In genomic region chr1:211469938-211470529, GRCh38 we compare ENCODE assay signal across 8 cellular contexts. TPM values are rescaled to one million over a fixed set of nuclear protein-coding genes. Genes with fewer than 3 reads are reported as not detected.
DNase-seq lines count a peak whose midpoint lies in the region; ATAC-seq and TF ChIP-seq lines count a peak whose summit lies in the region.

No MANE protein-coding gene starts in this region.

- H3K4me1 ChIP-seq in lung (ENCODE audit: control insufficient read depth in 2 of 2, insufficient read depth in 2 of 2, low read length in 2 of 2), result peaks cover 0 to 2% of the 10 kb centered on the region in 2 donors

- H3K27ac ChIP-seq in dorsolateral prefrontal cortex (no peak overlapping the region), lung (ENCODE audit: low read depth in 1 of 2, low read length in 1 of 2) (no peak overlapping the region)

- peaks cover 0 to 3% of the 10 kb centered on the region in 2 donors for H3K9me3 ChIP-seq in lung (ENCODE audit: control insufficient read depth in 2 of 2, insufficient read depth in 1 of 2, low read length in 1 of 2)

- TF ChIP-seq CTCF in dorsolateral prefrontal cortex (IDR thresholded peaks at IDR 0.05 in 54 of 56, conservative IDR thresholded peaks at IDR 0.05 in 2 of 56; ENCODE audit: low read depth in 1 of 56, partially characterized antibody in 56 of 56) (peak; percentile 44 to 85 (median 77)), lung (IDR thresholded peaks at IDR 0.05; ENCODE audit: control extremely low read depth, extremely low read depth) (peak; percentile 48)

- H3K36me3 ChIP-seq in lung (ENCODE audit: control insufficient read depth in 2 of 2, insufficient read depth in 2 of 2, low read length in 2 of 2), result no peaks in the 10 kb centered on the region

- in situ Hi-C loops in ACHN (cut with HindIII; ENCODE audit: low pct_ligation_motif_present, low pct_unique_long_range_greater_than_20kb, low sequenced_read_pairs), result no loop called here

- ATAC-seq in GM18511 (IDR thresholded peaks at IDR 0.05; ENCODE audit: unreplicated experiment), result peak; percentile 44
- ATAC-seq in lung (ENCODE audit: insufficient read depth, low FRiP score), result peak; percentile 87

- H3K27me3 ChIP-seq in dorsolateral prefrontal cortex, result no peaks in the 10 kb centered on the region
- H3K27me3 ChIP-seq in lung (ENCODE audit: control insufficient read depth, insufficient read depth), result no peaks in the 10 kb centered on the region

- DNase-seq in ACHN (peak; percentile 80), NCI-H2081 treated with DMSO at 0.1 percent for 48 hours (lab: John Stamatoyannopoulos, UW) (peak; percentile 83), dorsolateral prefrontal cortex (peak in 9 of 10 donors; percentile 32 to 81 (median 72)), lung (ENCODE audit: low spot score) (peak; percentile 81), AML-193 (lab: John Stamatoyannopoulos, UW) (no peak)
- peak; percentile 25 to 38 for DNase-seq in activated CD4-positive, alpha-beta T cell treated with anti-CD3 and anti-CD28 coated beads for 4 hours
- DNase-seq in stimulated activated CD8-positive, alpha-beta memory T cell treated with anti-CD3 and anti-CD28 coated beads, Interleukin-12 subunit alpha, Interleukin-12 subunit beta, amount 100 ng/mL, for 4 hours (ENCODE audit: low read depth), result peak; percentile 6

- H3K4me3 ChIP-seq in dorsolateral prefrontal cortex (peak overlapping the region in 2 of 59 donors; percentile 2 to 24), lung (no peak overlapping the region)

- intact Hi-C loops in dorsolateral prefrontal cortex (cut with DNase I), result loop anchor here in 1 of 2 donors (5.0 kb wide), 1 partner anchor 187 kb away; no protein-coding TSS in a partner anchor

- WGBS in lung, 2 donors, result 28 to 50% methylated on average over 13 of the region's 13 CpGs

RNA-seq across cellular contexts. Expression of gene RD3, which starts 21.9 kb away (rescaled TPM):
- under 1 TPM in 11 of 120 experiments, not detected in 109; 0.12 to 0.22 (median 0.16) TPM for total RNA-seq in dorsolateral prefrontal cortex
- under 1 TPM in 1 of 2 donors, not detected in 1; 0.49 TPM for total RNA-seq in lung
- under 1 TPM; 0.02 to 0.09 TPM for polyA plus RNA-seq in lung

Comparison
In these comparisons a context has a peak if more than half of its experiments do, and no peak if none do; other contexts are left out.
1. DNase-seq: peak in ACHN (single experiment), NCI-H2081 treated with DMSO at 0.1 percent for 48 hours (single experiment), activated CD4-positive, alpha-beta T cell treated with anti-CD3 and anti-CD28 coated beads for 4 hours (2 of 2), dorsolateral prefrontal cortex (9 of 10), lung (single experiment) and stimulated activated CD8-positive, alpha-beta memory T cell treated with anti-CD3 and anti-CD28 coated beads, Interleukin-12 subunit alpha, Interleukin-12 subunit beta, amount 100 ng/mL, for 4 hours (single experiment); none in AML-193 (0 of 2).